In genomic region chr12:76704693-76705092, GRCh38 we compare ENCODE assay signal across 21 cellular contexts. TPM values are rescaled to one million over a fixed set of nuclear protein-coding genes. Genes with fewer than 3 reads are reported as not detected.
DNase-seq lines count a peak whose midpoint lies in the region; ATAC-seq, FAIRE-seq and TF ChIP-seq lines count a peak whose summit lies in the region.
"Had no signal": no experiment of that assay in that cellular context is flagged by ENCODE, and none has a peak within 500 bp of the region (broad histone marks: within the 10 kb centered on the region; RNA-seq: fewer than 3 reads in every experiment).

No MANE protein-coding gene starts in this region.

- H4K20me1 ChIP-seq in Loucy (ENCODE audit: insufficient read depth, low read length, poor library complexity, severe bottlenecking), result no peaks in the 10 kb centered on the region

- no peaks in the 10 kb centered on the region for H3K9me3 ChIP-seq in Loucy (ENCODE audit: insufficient read depth, low read depth, low read length)
- H3K9me3 ChIP-seq: SJCRH30 had no signal

- no peaks in the 10 kb centered on the region for H3K79me2 ChIP-seq in Loucy (ENCODE audit: insufficient read depth, low read length)

- no peaks in the 10 kb centered on the region for H3F3A ChIP-seq in Loucy (ENCODE audit: low read depth)

- H3K27me3 ChIP-seq in Loucy (ENCODE audit: insufficient read depth, low read length, poor library complexity, severe bottlenecking), result no peaks in the 10 kb centered on the region
- no peaks in the 10 kb centered on the region for H3K27me3 ChIP-seq in bronchial epithelial cell (ENCODE audit: control insufficient read depth, insufficient read depth, low read length)
- H3K27me3 ChIP-seq: SJCRH30 had no signal

- no peaks in the 10 kb centered on the region for H3K9me2 ChIP-seq in Loucy (replicated peaks; ENCODE audit: low read depth, low read length)

- TF ChIP-seq CTCF in Loucy (conservative IDR thresholded peaks at IDR 0.05; ENCODE audit: low read length) (no peak), bronchial epithelial cell (IDR thresholded peaks at IDR 0.05; ENCODE audit: insufficient read depth, low read length, severe bottlenecking) (no peak)

- H3K4me1 ChIP-seq in Loucy (ENCODE audit: insufficient read depth, low read length, poor library complexity, severe bottlenecking), result peaks cover 7% of the 10 kb centered on the region

- H2AFZ ChIP-seq in Loucy (ENCODE audit: low read length), result 0 out of 2 replicates have a peak overlapping the region, but pooled peaks have one; percentile 20

- ATAC-seq in GM19467 (IDR thresholded peaks at IDR 0.05; ENCODE audit: unreplicated experiment), result no peak
- ATAC-seq: Panc1 had no signal

- FAIRE-seq in bronchial epithelial cell (lab: Jason Lieb, UNC) (no peak), urothelium cell line (lab: Jason Lieb, UNC) (no peak)
- FAIRE-seq: D721Med, G401.6, GM12892, HTR-8/SVneo had no signal

- no peak overlapping the region for H3K9ac ChIP-seq in Loucy (ENCODE audit: low read depth, low read length, poor library complexity, severe bottlenecking)

- DNase-seq in DMS53 (lab: John Stamatoyannopoulos, UW), result peak; percentile 19
- no peak for DNase-seq in DMS53 treated with DMSO at 0.1 percent for 48 hours (lab: John Stamatoyannopoulos, UW; ENCODE audit: unreplicated experiment)
- peak; percentile 56 for DNase-seq in bronchial epithelial cell (ENCODE audit: low read depth)
- peak; percentile 15 for DNase-seq in urothelium cell line (ENCODE audit: low spot score)
- no peak for DNase-seq in middle frontal gyrus (ENCODE audit: extremely low spot score, low spot score)
- no peak for DNase-seq in glomerular visceral epithelial cell (ENCODE audit: extremely low spot score)
- DNase-seq: AML-193, DMS79, GOT3, HCEC 1CT, NCI-H1417 treated with DMSO at 0.1 percent for 48 hours, NCI-H187, NCI-H748 treated with DMSO at 0.1 percent for 48 hours, SJCRH30 had no signal

- H3K36me3 ChIP-seq in Loucy (ENCODE audit: insufficient read depth, low read length) (no peaks in the 10 kb centered on the region), bronchial epithelial cell (ENCODE audit: control insufficient read depth, insufficient read depth, low read length) (no peaks in the 10 kb centered on the region)
- H3K36me3 ChIP-seq: SJCRH30 had no signal

- no peak overlapping the region for H3K4me2 ChIP-seq in Loucy (ENCODE audit: low read depth, low read length, poor library complexity, severe bottlenecking)

- H3K4me3 ChIP-seq in Loucy (ENCODE audit: low read length, poor library complexity, severe bottlenecking), result no peak overlapping the region
- H3K4me3 ChIP-seq in bronchial epithelial cell (ENCODE audit: low read depth, low read length), result no peak overlapping the region
- H3K4me3 ChIP-seq: SJCRH30 had no signal

RNA-seq across cellular contexts. Expression of gene ZDHHC17, which starts 59.2 kb away (rescaled TPM):
- 26.1 and 30.7 TPM in 2 replicates for total RNA-seq in bronchial epithelial cell

Comparison
In these comparisons a context has a peak if more than half of its experiments do, and no peak if none do; other contexts are left out.
1. DNase-seq: peak in DMS53 (single experiment), bronchial epithelial cell (single experiment) and urothelium cell line (single experiment); none in DMS53 treated with DMSO at 0.1 percent for 48 hours (single experiment), middle frontal gyrus (single experiment) and glomerular visceral epithelial cell (single experiment).